In genomic region chr6:25555188-25555587, GRCh38 we compare ENCODE assay signal across 6 cellular contexts.
"Had no signal": no experiment of that assay in that cellular context is flagged by ENCODE, and none has a peak within 500 bp of the region (broad histone marks: within the 10 kb centered on the region; RNA-seq: fewer than 3 reads in every experiment).

No MANE protein-coding gene starts in this region.

- FAIRE-seq: HepG2, HTR-8/SVneo had no signal

- H3K27ac ChIP-seq: HL-60 had no signal

- DNase-seq: IMR-90, KBM-7, KG1 had no signal

- ATAC-seq: HepG2 had no signal
